14 cellular contexts compared by ENCODE assay signal in the genomic region with DNA sequence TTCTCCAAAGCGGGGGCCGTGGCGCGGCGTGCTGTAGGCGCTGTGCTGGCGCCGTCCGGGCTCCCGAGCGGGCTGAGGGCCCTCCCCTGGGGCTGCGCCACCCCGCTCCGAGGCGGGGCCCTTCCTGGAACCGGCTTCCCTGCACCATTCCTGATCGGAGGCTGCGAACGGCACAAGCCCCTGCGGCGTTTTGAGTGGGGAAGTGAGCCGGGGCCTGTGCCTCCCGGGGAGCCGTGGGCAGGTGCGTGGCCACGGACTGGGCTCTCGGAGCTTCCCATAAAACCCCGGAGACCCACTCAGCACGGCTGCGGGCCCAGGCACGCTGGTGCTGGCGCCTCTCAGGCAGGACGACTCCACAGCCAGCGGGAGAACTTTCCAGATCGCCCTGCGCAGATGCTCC.
DNase-seq lines count a peak whose midpoint lies in the region; ATAC-seq and TF ChIP-seq lines count a peak whose summit lies in the region.
"Had no signal": no experiment of that assay in that cellular context is flagged by ENCODE, and none has a peak within 500 bp of the region (broad histone marks: within the 10 kb centered on the region; RNA-seq: fewer than 3 reads in every experiment).

No MANE protein-coding gene starts in this region.

- intact Hi-C loops in activated CD4-positive, alpha-beta memory T cell treated with anti-CD3 and anti-CD28 coated beads for 36 hours (cut with micrococcal nuclease): no loop called here
- intact Hi-C loops in activated B cell treated with CpG ODN at 0.5 μM for 24 hours (cut with micrococcal nuclease) (no loop called here), right cardiac atrium (cut with DNase I) (no loop called here)

- no peaks in the 10 kb centered on the region for H3K36me3 ChIP-seq in suprapubic skin

- TF ChIP-seq CTCF in activated B cell treated with CpG ODN at 0.5 μM for 24 hours (IDR thresholded peaks at IDR 0.05) (no peak), suprapubic skin (IDR thresholded peaks at IDR 0.05) (no peak)

- H3K27ac ChIP-seq in right cardiac atrium (ENCODE audit: low read length): no peak overlapping the region
- H3K27ac ChIP-seq in suprapubic skin: no peak overlapping the region

- H3K4me1 ChIP-seq in right cardiac atrium (ENCODE audit: control insufficient read depth, insufficient read depth, low read length) (no peaks in the 10 kb centered on the region), suprapubic skin (no peaks in the 10 kb centered on the region)

- no peaks in the 10 kb centered on the region for H3K27me3 Mint-ChIP-seq in activated CD4-positive, alpha-beta memory T cell treated with anti-CD3 and anti-CD28 coated beads, Interleukin-2, amount 10 ng/mL, durations not matched to agents 7 days and 5 days
- H3K27me3 Mint-ChIP-seq in activated CD4-positive, alpha-beta memory T cell treated with anti-CD3 and anti-CD28 coated beads for 36 hours: no peaks in the 10 kb centered on the region
- no peaks in the 10 kb centered on the region for H3K27me3 Mint-ChIP-seq in activated B cell treated with CpG ODN at 0.5 μM for 24 hours

- H3K9me3 ChIP-seq in right cardiac atrium (ENCODE audit: control insufficient read depth, low read length) (no peaks in the 10 kb centered on the region), suprapubic skin (no peaks in the 10 kb centered on the region)

- H3K4me1 Mint-ChIP-seq in activated CD4-positive, alpha-beta memory T cell treated with anti-CD3 and anti-CD28 coated beads, Interleukin-2, amount 10 ng/mL, durations not matched to agents 7 days and 5 days: peaks cover 9% of the 10 kb centered on the region
- H3K4me1 Mint-ChIP-seq in activated CD4-positive, alpha-beta memory T cell treated with anti-CD3 and anti-CD28 coated beads for 36 hours (ENCODE audit: low read depth): peaks cover 2% of the 10 kb centered on the region
- H3K4me1 Mint-ChIP-seq in activated B cell treated with CpG ODN at 0.5 μM for 24 hours: no peaks in the 10 kb centered on the region

- peak overlapping the region; percentile 47 for H3K4me3 Mint-ChIP-seq in activated CD4-positive, alpha-beta memory T cell treated with anti-CD3 and anti-CD28 coated beads, Interleukin-2, amount 10 ng/mL, durations not matched to agents 7 days and 5 days
- no peak overlapping the region for H3K4me3 Mint-ChIP-seq in activated CD4-positive, alpha-beta memory T cell treated with anti-CD3 and anti-CD28 coated beads for 36 hours
- peak overlapping the region; percentile 56 for H3K4me3 Mint-ChIP-seq in activated B cell treated with CpG ODN at 0.5 μM for 24 hours

- no peak for TF ChIP-seq POLR2A in suprapubic skin (IDR thresholded peaks at IDR 0.05)

- no peak for TF ChIP-seq EP300 in suprapubic skin (IDR thresholded peaks at IDR 0.05)

- no peak for DNase-seq in activated CD4-positive, alpha-beta memory T cell treated with anti-CD3 and anti-CD28 coated beads, Interleukin-2, amount 10 ng/mL, durations not matched to agents 7 days and 5 days
- no peak for DNase-seq in activated CD4-positive, alpha-beta memory T cell treated with anti-CD3 and anti-CD28 coated beads for 36 hours
- DNase-seq in activated B cell treated with CpG ODN at 0.5 μM for 24 hours (no peak), right cardiac atrium (peak in 1 of 3 donors; percentile 41), suprapubic skin (ENCODE audit: low spot score in 2 of 2) (no peak), nucleus accumbens (lab: John Stamatoyannopoulos, UW) (no peak)
- DNase-seq: activated CD4-positive, alpha-beta T cell treated with anti-CD3 and anti-CD28 coated beads for 4 hours; KG1; mesendoderm; NCI-H187 treated with DMSO at 0.1 percent for 48 hours; SW 1271 had no signal

- peaks cover 3% of the 10 kb centered on the region for H3K36me3 Mint-ChIP-seq in activated CD4-positive, alpha-beta memory T cell treated with anti-CD3 and anti-CD28 coated beads, Interleukin-2, amount 10 ng/mL, durations not matched to agents 7 days and 5 days (ENCODE audit: low read depth)
- no peaks in the 10 kb centered on the region for H3K36me3 Mint-ChIP-seq in activated CD4-positive, alpha-beta memory T cell treated with anti-CD3 and anti-CD28 coated beads for 36 hours
- H3K36me3 Mint-ChIP-seq in activated B cell treated with CpG ODN at 0.5 μM for 24 hours (ENCODE audit: low read depth): no peaks in the 10 kb centered on the region

- CTCF ChIA-PET in activated CD4-positive, alpha-beta memory T cell treated with anti-CD3 and anti-CD28 coated beads, Interleukin-2, amount 10 ng/mL, durations not matched to agents 7 days and 5 days (lab: Charles Lee): no interaction called here
- CTCF ChIA-PET in activated CD4-positive, alpha-beta memory T cell treated with anti-CD3 and anti-CD28 coated beads for 36 hours (lab: Charles Lee): interaction anchor here (0.7 kb wide), 1 partner anchor 371 kb away, joined by 3 read pairs; no protein-coding TSS in a partner anchor
- CTCF ChIA-PET in activated B cell treated with CpG ODN at 0.5 μM for 24 hours (lab: Charles Lee): no interaction called here

- POLR2A ChIA-PET in activated CD4-positive, alpha-beta memory T cell treated with anti-CD3 and anti-CD28 coated beads, Interleukin-2, amount 10 ng/mL, durations not matched to agents 7 days and 5 days (lab: Charles Lee): interaction anchor here (3.7 kb wide), 1 partner anchor 106 kb away, joined by 41 read pairs; a partner anchor contains a TSS
- POLR2A ChIA-PET in activated CD4-positive, alpha-beta memory T cell treated with anti-CD3 and anti-CD28 coated beads for 36 hours (lab: Charles Lee): no interaction called here
- POLR2A ChIA-PET in activated B cell treated with CpG ODN at 0.5 μM for 24 hours (lab: Charles Lee): interaction anchor here (0.6 kb wide), 1 partner anchor 142 kb away, joined by 3 read pairs; no protein-coding TSS in a partner anchor

- H3K9me3 Mint-ChIP-seq in activated CD4-positive, alpha-beta memory T cell treated with anti-CD3 and anti-CD28 coated beads, Interleukin-2, amount 10 ng/mL, durations not matched to agents 7 days and 5 days: peaks cover 4% of the 10 kb centered on the region
- peaks cover 7% of the 10 kb centered on the region for H3K9me3 Mint-ChIP-seq in activated CD4-positive, alpha-beta memory T cell treated with anti-CD3 and anti-CD28 coated beads for 36 hours
- no peaks in the 10 kb centered on the region for H3K9me3 Mint-ChIP-seq in activated B cell treated with CpG ODN at 0.5 μM for 24 hours

- H3K27ac Mint-ChIP-seq in activated CD4-positive, alpha-beta memory T cell treated with anti-CD3 and anti-CD28 coated beads, Interleukin-2, amount 10 ng/mL, durations not matched to agents 7 days and 5 days: no peak overlapping the region
- no peak overlapping the region for H3K27ac Mint-ChIP-seq in activated CD4-positive, alpha-beta memory T cell treated with anti-CD3 and anti-CD28 coated beads for 36 hours
- no peak overlapping the region for H3K27ac Mint-ChIP-seq in activated B cell treated with CpG ODN at 0.5 μM for 24 hours
- H3K27ac Mint-ChIP-seq: activated naive CD4-positive, alpha-beta T cell treated with anti-CD3 and anti-CD28 coated beads, Interleukin-2, amount 50 U/mL, for 72 hours had no signal

- ATAC-seq in activated B cell treated with CpG ODN at 0.5 μM for 24 hours (ENCODE audit: low read depth) (no peak), right cardiac atrium (peak; percentile 60 to 84), GM18907 (IDR thresholded peaks at IDR 0.05; ENCODE audit: unreplicated experiment) (no peak), HG03520 (IDR thresholded peaks at IDR 0.05; ENCODE audit: unreplicated experiment) (no peak)

- H3K4me3 ChIP-seq in right cardiac atrium (ENCODE audit: low read length) (no peak overlapping the region), suprapubic skin (peak overlapping the region; percentile 5)

- H3K27me3 ChIP-seq in right cardiac atrium (ENCODE audit: control insufficient read depth, insufficient read depth) (no peaks in the 10 kb centered on the region), suprapubic skin (no peaks in the 10 kb centered on the region)

- 79% methylated on average over 36 of the region's 36 CpGs for WGBS in right cardiac atrium
- 92% methylated on average over 11 of the region's 36 CpGs for WGBS in suprapubic skin

Comparison
In these comparisons a context has a peak if more than half of its experiments do, and no peak if none do; other contexts are left out.
1. ATAC-seq: peak in right cardiac atrium (2 of 2); none in activated B cell treated with CpG ODN at 0.5 μM for 24 hours (single experiment), GM18907 (single experiment) and HG03520 (single experiment).